Comparison of ENCODE assay signal across 24 cellular contexts in genomic region chr14:87261621-87262020, GRCh38.
"Had no signal": no experiment of that assay in that cellular context is flagged by ENCODE, and none has a peak within 500 bp of the region (broad histone marks: within the 10 kb centered on the region; RNA-seq: fewer than 3 reads in every experiment).

No MANE protein-coding gene starts in this region.

- H3K36me3 ChIP-seq: left lung, lower lobe of right lung, ovary, right atrium auricular region, right lobe of liver, stomach, thyroid gland, transverse colon, upper lobe of left lung, vagina had no signal

- H3K4me3 ChIP-seq: left lung, lower lobe of right lung, mucosa of descending colon, ovary, right atrium auricular region, right lobe of liver, smooth muscle cell, stomach, testis, thyroid gland, transverse colon, upper lobe of left lung, vagina had no signal

- H3K4me1 ChIP-seq: left lung, lower lobe of right lung, right atrium auricular region, right lobe of liver, stomach, testis, thyroid gland, transverse colon, upper lobe of left lung, vagina had no signal

- FAIRE-seq: kidney had no signal

- ATAC-seq: left colon; left lung; lower lobe of right lung; mucosa of descending colon; naive thymus-derived CD4-positive, alpha-beta T cell; natural killer cell treated with Interleukin-12 subunit alpha and Interleukin-12 subunit beta and Interleukin-15 and Interleukin-18, amount 100 ng/mL, for 72 hours; right lobe of liver; stimulated activated naive B cell treated with anti-CD40 and anti-IgM and Interleukin-4, amounts not matched to agents 10 μg/mL and 1 μg/mL and 100 μg/mL, for 72 hours; stimulated activated naive CD8-positive, alpha-beta T cell treated with anti-CD3 and anti-CD28 coated beads, Interleukin-15, Interleukin-2, amounts not matched to agents 100 U/mL and 50 U/mL, for 24 hours had no signal

- H3K27ac ChIP-seq: left lung, lower lobe of right lung, ovary, right atrium auricular region, right lobe of liver, stomach, testis, thyroid gland, transverse colon, upper lobe of left lung, vagina had no signal

- H3K27me3 ChIP-seq: left lung, ovary, right atrium auricular region, right lobe of liver, stomach, testis, thyroid gland, transverse colon, upper lobe of left lung, vagina had no signal

- DNase-seq: hippocampal formation; kidney; left colon; left lung; lower lobe of right lung; midbrain; mucosa of descending colon; naive thymus-derived CD4-positive, alpha-beta T cell; ovary; right lobe of liver; stimulated activated CD4-positive, alpha-beta T cell treated with anti-CD3 and anti-CD28 coated beads, Interleukin-1b, Interleukin-23, amount 100 ng/mL, for 48 hours; stimulated activated CD4-positive, alpha-beta T cell treated with anti-CD3 and anti-CD28 coated beads, Interleukin-2, amount 100 ng/mL, for 48 hours; stimulated activated CD4-positive, alpha-beta T cell treated with anti-CD3 and anti-CD28 coated beads, Interleukin-4, amount 100 ng/mL, for 4 hours; stimulated activated naive B cell treated with anti-CD40 and anti-IgM and Interleukin-4, amounts not matched to agents 10 μg/mL and 1 μg/mL and 100 μg/mL, for 72 hours; stimulated activated naive CD8-positive, alpha-beta T cell treated with anti-CD3 and anti-CD28 coated beads, Interleukin-15, Interleukin-2, amounts not matched to agents 100 U/mL and 50 U/mL, for 24 hours; stomach; testis; thyroid gland; transverse colon; upper lobe of left lung had no signal
